ENCODE assay signal across 9 cellular contexts in the genomic region with DNA sequence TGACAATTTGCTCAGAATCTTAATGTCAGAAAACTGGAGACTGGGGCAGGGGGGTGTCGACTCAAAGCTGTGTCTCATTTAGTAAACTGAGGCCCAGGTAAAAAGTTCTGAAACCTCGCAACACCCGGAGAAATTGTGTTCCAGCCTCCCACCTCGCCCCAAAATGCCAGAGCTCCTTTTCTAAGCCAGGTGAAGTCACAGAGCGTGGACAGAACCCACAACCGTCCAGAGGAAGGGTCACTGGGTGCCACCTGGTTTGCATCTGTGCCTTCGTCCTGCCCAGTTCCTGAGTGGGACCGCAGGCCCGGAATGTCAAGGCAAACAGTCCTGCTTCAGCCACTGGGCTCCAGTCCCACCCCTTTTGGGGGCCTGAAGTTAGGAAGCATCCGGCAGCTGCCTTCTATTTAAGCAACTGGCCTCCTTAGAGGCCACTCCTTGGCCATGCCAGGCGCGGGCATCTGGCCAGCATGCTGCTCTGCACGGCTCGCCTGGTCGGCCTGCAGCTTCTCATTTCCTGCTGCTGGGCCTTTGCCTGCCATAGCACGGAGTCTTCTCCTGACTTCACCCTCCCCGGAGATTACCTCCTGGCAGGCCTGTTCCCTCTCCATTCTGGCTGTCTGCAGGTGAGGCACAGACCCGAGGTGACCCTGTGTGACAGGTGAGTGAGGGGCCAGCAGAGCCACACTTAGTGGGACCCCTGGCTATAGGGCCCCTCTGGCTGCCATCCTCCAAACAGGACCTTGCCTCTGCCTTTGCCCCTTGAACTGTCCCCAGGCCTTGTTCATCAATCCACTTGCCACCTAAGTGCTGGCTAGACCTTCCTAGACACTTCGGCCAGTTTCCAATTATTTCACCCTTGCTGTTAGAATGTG. TPM values are rescaled to one million over a fixed set of nuclear protein-coding genes. Genes with fewer than 3 reads are reported as not detected.
DNase-seq lines count a peak whose midpoint lies in the region; ATAC-seq and TF ChIP-seq lines count a peak whose summit lies in the region.
"Had no signal": no experiment of that assay in that cellular context is flagged by ENCODE, and none has a peak within 500 bp of the region (broad histone marks: within the 10 kb centered on the region; RNA-seq: fewer than 3 reads in every experiment).

A gene (plus strand): TSS at position 401 of the 872 bp plus-strand sequence. CDS start 67 bp downstream, at position 468.

- H3K9me3 ChIP-seq in SJSA1 (replicated peaks) (no peaks in the 10 kb centered on the region), neuron (ENCODE audit: low read length) (no peaks in the 10 kb centered on the region)

- no peak for ATAC-seq in GM21360 (IDR thresholded peaks at IDR 0.05; ENCODE audit: unreplicated experiment)

- TF ChIP-seq CTCF in fibroblast of mammary gland (conservative IDR thresholded peaks at IDR 0.05; ENCODE audit: control insufficient read depth, insufficient read depth, low read depth, low read length): no peak
- no peak for TF ChIP-seq CTCF in GM20000 (IDR thresholded peaks at IDR 0.05; ENCODE audit: extremely low read depth, missing control alignments)

- DNase-seq in GM03348 (ENCODE audit: low spot score): peak; percentile 55
- no peak for DNase-seq in SJSA1 (ENCODE audit: low read depth in 1 of 2, low spot score in 2 of 2)
- DNase-seq in fibroblast of mammary gland (ENCODE audit: low read depth): no peak
- no peak for DNase-seq in GM20000 (ENCODE audit: low spot score)
- no peak for DNase-seq in Kasumi-1 (lab: John Stamatoyannopoulos, UW)
- DNase-seq in NCI-H69 (lab: John Stamatoyannopoulos, UW): no peak

- H3K4me1 ChIP-seq in SJSA1 (replicated peaks) (peaks cover 6% of the 10 kb centered on the region; the same call in 1 of the 2 replicates), neuron (ENCODE audit: insufficient read depth, low read length) (peaks cover 14% of the 10 kb centered on the region)

- peak within 1 kb of the TSS; percentile 91 for H3K4me3 ChIP-seq in SJSA1
- peak within 1 kb of the TSS; percentile 92 for H3K4me3 ChIP-seq in fibroblast of mammary gland (ENCODE audit: control insufficient read depth, low read depth, low read length)
- H3K4me3 ChIP-seq in neuron (ENCODE audit: low read length): peak within 1 kb of the TSS; percentile 88

- H3K27me3 ChIP-seq in SJSA1 (replicated peaks): no peaks in the 10 kb centered on the region
- no peaks in the 10 kb centered on the region for H3K27me3 ChIP-seq in neuron (ENCODE audit: insufficient read depth, low read length)

- H3K36me3 ChIP-seq in SJSA1: peaks cover 16% of the 10 kb centered on the region
- peaks cover 9% of the 10 kb centered on the region for H3K36me3 ChIP-seq in neuron (ENCODE audit: insufficient read depth, low read length)

- H3K27ac ChIP-seq in SJSA1: peak within 1 kb of the TSS; percentile 45

- H2AFZ ChIP-seq in neuron (ENCODE audit: low read depth, low read length): peak within 1 kb of the TSS; percentile 90

RNA-seq across cellular contexts. Expression of the gene that starts here (rescaled TPM):
- total RNA-seq in SJSA1 (2014; rRNA removed; shearing (Covaris generic)): not detected in 2 replicates
- total RNA-seq: SK-MEL-5 had no signal
